In the genomic region with DNA sequence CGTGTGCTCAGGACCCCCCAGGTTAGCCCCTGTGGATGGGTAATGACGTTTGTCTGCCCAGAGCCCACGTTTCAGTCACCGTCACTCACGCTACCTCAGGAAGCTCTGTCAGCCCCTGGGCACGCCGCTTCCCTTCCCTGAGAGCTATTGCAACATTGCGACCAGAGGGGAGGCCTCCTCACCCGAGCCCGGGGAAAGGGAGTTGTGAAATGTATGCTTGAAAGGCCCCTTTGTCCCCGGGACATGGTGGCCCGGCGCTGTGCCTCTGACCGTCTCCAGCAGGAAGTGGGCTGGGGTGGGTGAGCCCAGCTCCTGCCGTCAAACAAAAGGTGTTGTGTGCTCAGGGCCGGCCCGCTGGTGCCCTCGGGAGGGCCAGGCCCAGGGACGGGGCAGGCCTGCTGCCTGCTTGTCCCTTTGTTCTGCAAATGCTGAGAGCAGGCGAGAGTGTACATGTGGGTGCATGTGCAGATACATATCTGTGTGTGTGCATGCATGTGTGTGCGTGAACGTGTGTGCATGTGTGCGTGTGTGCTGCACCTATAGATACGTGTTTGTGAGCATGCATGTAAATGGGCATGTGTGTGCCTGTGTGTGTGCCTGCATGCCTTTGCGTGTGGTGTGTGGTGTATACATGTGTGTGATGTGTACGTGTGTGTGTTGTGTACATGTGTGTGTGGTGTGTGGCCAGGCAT, we compare ENCODE assay signal across 1 cellular context.
TF ChIP-seq lines count a peak whose summit lies in the region.

No MANE protein-coding gene starts in this region.

TF ChIP-seq in HepG2, 621 proteins besides CTCF, POLR2A, EP300 and RAD21 (continued from another document and continues in another):
- TF ChIP-seq ELF3 (CRISPR knock-in tag; IDR thresholded peaks at IDR 0.05), result peak; percentile 99
- TF ChIP-seq ARNTL (CRISPR knock-in tag; IDR thresholded peaks at IDR 0.05), result peak; percentile 94
- TF ChIP-seq MBD4 (IDR thresholded peaks at IDR 0.05; ENCODE audit: borderline replicate concordance, low read length), result no peak
- peak; percentile 49; the same call in 1 of the 2 replicates for TF ChIP-seq SMC3 (IDR thresholded peaks at IDR 0.05; ENCODE audit: low read length)
- TF ChIP-seq TP53 (CRISPR knock-in tag; conservative IDR thresholded peaks at IDR 0.05), result no peak; the same call in 1 of the 2 replicates
- peak; percentile 88 for TF ChIP-seq POLR2G (IDR thresholded peaks at IDR 0.05; ENCODE audit: low read depth, low read length)
- TF ChIP-seq ZFP36L2 (CRISPR knock-in tag; IDR thresholded peaks at IDR 0.05), result no peak
- peak; percentile 33 for TF ChIP-seq HNRNPLL (IDR thresholded peaks at IDR 0.05; ENCODE audit: low read depth, low read length, poor library complexity, severe bottlenecking)
- TF ChIP-seq PHF5A (CRISPR knock-in tag; IDR thresholded peaks at IDR 0.05; ENCODE audit: low read depth, unreplicated experiment), result peak; percentile 60
- no peak for TF ChIP-seq MBNL3 (CRISPR knock-in tag; conservative IDR thresholded peaks at IDR 0.05)
- TF ChIP-seq CEBPB (IDR thresholded peaks at IDR 0.05; ENCODE audit: borderline replicate concordance, low read depth, low read length), result peak; percentile 100
- no peak; the same call in 1 of the 2 replicates for TF ChIP-seq ZNF558 (CRISPR knock-in tag; IDR thresholded peaks at IDR 0.05; ENCODE audit: borderline replicate concordance)
- no peak for TF ChIP-seq ZNF432 (CRISPR knock-in tag; IDR thresholded peaks at IDR 0.05; ENCODE audit: borderline replicate concordance)
- TF ChIP-seq, protein P1, sequence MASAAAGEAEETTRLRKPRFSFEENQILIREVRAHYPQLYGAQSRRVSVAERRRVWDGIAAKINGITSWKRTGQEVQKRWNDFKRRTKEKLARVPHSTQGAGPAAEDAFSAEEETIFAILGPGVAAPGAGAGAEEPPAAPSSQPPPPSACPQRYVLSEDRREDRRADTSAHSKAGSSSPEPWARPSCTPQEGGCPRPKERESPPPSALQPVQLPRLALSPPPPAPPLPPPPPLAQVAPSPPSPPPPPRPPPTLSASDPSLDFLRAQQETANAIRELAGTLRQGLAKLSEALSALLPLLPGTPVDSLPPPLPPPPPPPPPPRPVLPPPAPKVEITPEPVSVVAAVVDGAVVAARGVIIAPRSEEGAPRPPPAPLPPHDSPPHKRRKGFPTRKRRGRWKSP (CRISPR knock-in tag; IDR thresholded peaks at IDR 0.05), result no peak
- peak; percentile 38; the same call in 1 of the 2 replicates for TF ChIP-seq CREBL2 (CRISPR knock-in tag; IDR thresholded peaks at IDR 0.05; ENCODE audit: borderline replicate concordance)
- peak; percentile 47; the same call in 1 of the 2 replicates for TF ChIP-seq ZNF317 (CRISPR knock-in tag; IDR thresholded peaks at IDR 0.05)
- no peak for TF ChIP-seq ZNF775 (CRISPR knock-in tag; IDR thresholded peaks at IDR 0.05; ENCODE audit: borderline replicate concordance)
- TF ChIP-seq ZNF616 (CRISPR knock-in tag; IDR thresholded peaks at IDR 0.05; ENCODE audit: low read depth), result 0 out of 2 replicates have a peak, but pooled peaks have one; percentile 79
- TF ChIP-seq, protein P2, sequence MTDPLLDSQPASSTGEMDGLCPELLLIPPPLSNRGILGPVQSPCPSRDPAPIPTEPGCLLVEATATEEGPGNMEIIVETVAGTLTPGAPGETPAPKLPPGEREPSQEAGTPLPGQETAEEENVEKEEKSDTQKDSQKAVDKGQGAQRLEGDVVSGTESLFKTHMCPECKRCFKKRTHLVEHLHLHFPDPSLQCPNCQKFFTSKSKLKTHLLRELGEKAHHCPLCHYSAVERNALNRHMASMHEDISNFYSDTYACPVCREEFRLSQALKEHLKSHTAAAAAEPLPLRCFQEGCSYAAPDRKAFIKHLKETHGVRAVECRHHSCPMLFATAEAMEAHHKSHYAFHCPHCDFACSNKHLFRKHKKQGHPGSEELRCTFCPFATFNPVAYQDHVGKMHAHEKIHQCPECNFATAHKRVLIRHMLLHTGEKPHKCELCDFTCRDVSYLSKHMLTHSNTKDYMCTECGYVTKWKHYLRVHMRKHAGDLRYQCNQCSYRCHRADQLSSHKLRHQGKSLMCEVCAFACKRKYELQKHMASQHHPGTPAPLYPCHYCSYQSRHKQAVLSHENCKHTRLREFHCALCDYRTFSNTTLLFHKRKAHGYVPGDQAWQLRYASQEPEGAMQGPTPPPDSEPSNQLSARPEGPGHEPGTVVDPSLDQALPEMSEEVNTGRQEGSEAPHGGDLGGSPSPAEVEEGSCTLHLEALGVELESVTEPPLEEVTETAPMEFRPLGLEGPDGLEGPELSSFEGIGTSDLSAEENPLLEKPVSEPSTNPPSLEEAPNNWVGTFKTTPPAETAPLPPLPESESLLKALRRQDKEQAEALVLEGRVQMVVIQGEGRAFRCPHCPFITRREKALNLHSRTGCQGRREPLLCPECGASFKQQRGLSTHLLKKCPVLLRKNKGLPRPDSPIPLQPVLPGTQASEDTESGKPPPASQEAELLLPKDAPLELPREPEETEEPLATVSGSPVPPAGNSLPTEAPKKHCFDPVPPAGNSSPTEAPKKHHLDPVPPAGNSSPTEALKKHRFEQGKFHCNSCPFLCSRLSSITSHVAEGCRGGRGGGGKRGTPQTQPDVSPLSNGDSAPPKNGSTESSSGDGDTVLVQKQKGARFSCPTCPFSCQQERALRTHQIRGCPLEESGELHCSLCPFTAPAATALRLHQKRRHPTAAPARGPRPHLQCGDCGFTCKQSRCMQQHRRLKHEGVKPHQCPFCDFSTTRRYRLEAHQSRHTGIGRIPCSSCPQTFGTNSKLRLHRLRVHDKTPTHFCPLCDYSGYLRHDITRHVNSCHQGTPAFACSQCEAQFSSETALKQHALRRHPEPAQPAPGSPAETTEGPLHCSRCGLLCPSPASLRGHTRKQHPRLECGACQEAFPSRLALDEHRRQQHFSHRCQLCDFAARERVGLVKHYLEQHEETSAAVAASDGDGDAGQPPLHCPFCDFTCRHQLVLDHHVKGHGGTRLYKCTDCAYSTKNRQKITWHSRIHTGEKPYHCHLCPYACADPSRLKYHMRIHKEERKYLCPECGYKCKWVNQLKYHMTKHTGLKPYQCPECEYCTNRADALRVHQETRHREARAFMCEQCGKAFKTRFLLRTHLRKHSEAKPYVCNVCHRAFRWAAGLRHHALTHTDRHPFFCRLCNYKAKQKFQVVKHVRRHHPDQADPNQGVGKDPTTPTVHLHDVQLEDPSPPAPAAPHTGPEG (CRISPR knock-in tag; IDR thresholded peaks at IDR 0.05), result peak; percentile 81
- TF ChIP-seq YEATS2 (CRISPR knock-in tag; IDR thresholded peaks at IDR 0.05; ENCODE audit: borderline replicate concordance), result peak; percentile 80
- no peak for TF ChIP-seq ATRX (CRISPR knock-in tag; IDR thresholded peaks at IDR 0.05; ENCODE audit: borderline replicate concordance)
- peak; percentile 76 for TF ChIP-seq KDM6A (CRISPR knock-in tag; IDR thresholded peaks at IDR 0.05; ENCODE audit: low read depth)
- no peak for TF ChIP-seq ZNF878 (CRISPR knock-in tag; IDR thresholded peaks at IDR 0.05)
- no peak; the same call in 1 of the 2 replicates for TF ChIP-seq MTF2 (CRISPR knock-in tag; IDR thresholded peaks at IDR 0.05; ENCODE audit: borderline replicate concordance)
- no peak for TF ChIP-seq TCF12 (IDR thresholded peaks at IDR 0.05)
- TF ChIP-seq TCF12 (CRISPR knock-in tag; IDR thresholded peaks at IDR 0.05), result no peak
- peak; percentile 95 for TF ChIP-seq ZNF430 (CRISPR knock-in tag; IDR thresholded peaks at IDR 0.05)
- no peak for TF ChIP-seq ZNF282 (IDR thresholded peaks at IDR 0.05; ENCODE audit: partially characterized antibody)
- 0 out of 2 replicates have a peak, but pooled peaks have one; percentile 38 for TF ChIP-seq ZNF672 (CRISPR knock-in tag; IDR thresholded peaks at IDR 0.05)
- TF ChIP-seq MAF1 (CRISPR knock-in tag; IDR thresholded peaks at IDR 0.05; ENCODE audit: borderline replicate concordance), result no peak; the same call in 1 of the 2 replicates
- TF ChIP-seq SIX4 (CRISPR knock-in tag; IDR thresholded peaks at IDR 0.05), result peak; percentile 52; the same call in 1 of the 2 replicates
- peak; percentile 87 for TF ChIP-seq MEIS2 (CRISPR knock-in tag; IDR thresholded peaks at IDR 0.05)
- TF ChIP-seq ZNF580 (CRISPR knock-in tag; IDR thresholded peaks at IDR 0.05; ENCODE audit: borderline replicate concordance, low read depth), result peak; percentile 93; the same call in 1 of the 2 replicates
- no peak for TF ChIP-seq TBP (CRISPR knock-in tag; IDR thresholded peaks at IDR 0.05)
- peak; percentile 48; the same call in 1 of the 3 replicates for TF ChIP-seq MXI1 (IDR thresholded peaks at IDR 0.05; ENCODE audit: borderline replicate concordance, low read depth, low read length)
- peak; percentile 89 for TF ChIP-seq THRA (CRISPR knock-in tag; IDR thresholded peaks at IDR 0.05; ENCODE audit: borderline replicate concordance)
- TF ChIP-seq ZNF362 (CRISPR knock-in tag; IDR thresholded peaks at IDR 0.05; ENCODE audit: borderline replicate concordance), result peak; percentile 54; the same call in 1 of the 2 replicates
- TF ChIP-seq, protein P3, sequence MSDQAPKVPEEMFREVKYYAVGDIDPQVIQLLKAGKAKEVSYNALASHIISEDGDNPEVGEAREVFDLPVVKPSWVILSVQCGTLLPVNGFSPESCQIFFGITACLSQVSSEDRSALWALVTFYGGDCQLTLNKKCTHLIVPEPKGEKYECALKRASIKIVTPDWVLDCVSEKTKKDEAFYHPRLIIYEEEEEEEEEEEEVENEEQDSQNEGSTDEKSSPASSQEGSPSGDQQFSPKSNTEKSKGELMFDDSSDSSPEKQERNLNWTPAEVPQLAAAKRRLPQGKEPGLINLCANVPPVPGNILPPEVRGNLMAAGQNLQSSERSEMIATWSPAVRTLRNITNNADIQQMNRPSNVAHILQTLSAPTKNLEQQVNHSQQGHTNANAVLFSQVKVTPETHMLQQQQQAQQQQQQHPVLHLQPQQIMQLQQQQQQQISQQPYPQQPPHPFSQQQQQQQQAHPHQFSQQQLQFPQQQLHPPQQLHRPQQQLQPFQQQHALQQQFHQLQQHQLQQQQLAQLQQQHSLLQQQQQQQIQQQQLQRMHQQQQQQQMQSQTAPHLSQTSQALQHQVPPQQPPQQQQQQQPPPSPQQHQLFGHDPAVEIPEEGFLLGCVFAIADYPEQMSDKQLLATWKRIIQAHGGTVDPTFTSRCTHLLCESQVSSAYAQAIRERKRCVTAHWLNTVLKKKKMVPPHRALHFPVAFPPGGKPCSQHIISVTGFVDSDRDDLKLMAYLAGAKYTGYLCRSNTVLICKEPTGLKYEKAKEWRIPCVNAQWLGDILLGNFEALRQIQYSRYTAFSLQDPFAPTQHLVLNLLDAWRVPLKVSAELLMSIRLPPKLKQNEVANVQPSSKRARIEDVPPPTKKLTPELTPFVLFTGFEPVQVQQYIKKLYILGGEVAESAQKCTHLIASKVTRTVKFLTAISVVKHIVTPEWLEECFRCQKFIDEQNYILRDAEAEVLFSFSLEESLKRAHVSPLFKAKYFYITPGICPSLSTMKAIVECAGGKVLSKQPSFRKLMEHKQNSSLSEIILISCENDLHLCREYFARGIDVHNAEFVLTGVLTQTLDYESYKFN (CRISPR knock-in tag; conservative IDR thresholded peaks at IDR 0.05), result peak; percentile 94
- no peak; the same call in 1 of the 2 replicates for TF ChIP-seq MLXIP (CRISPR knock-in tag; IDR thresholded peaks at IDR 0.05; ENCODE audit: borderline replicate concordance)
- no peak for TF ChIP-seq HES4 (CRISPR knock-in tag; IDR thresholded peaks at IDR 0.05; ENCODE audit: borderline replicate concordance)
- peak; percentile 66; the same call in 1 of the 2 replicates for TF ChIP-seq MEF2D (CRISPR knock-in tag; IDR thresholded peaks at IDR 0.05)
- TF ChIP-seq TEF (CRISPR knock-in tag; IDR thresholded peaks at IDR 0.05), result no peak
